ENCODE assay signal across 1 cellular context in genomic region chr3:149086232-149086988, GRCh38.
A peak's percentile ranks its signal among the peaks of the same experiment; 100 is the strongest.
TF ChIP-seq lines count a peak whose summit lies in the region.

Gene HLTF, minus strand, starts transcription at chr3:149086533. Its CDS starts 197 bp downstream, at chr3:149086336.

TF ChIP-seq in HepG2, 621 proteins besides CTCF, POLR2A, EP300 and RAD21 (continued from another document and continues in another):
- peak; percentile 74; the same call in 1 of the 2 replicates for TF ChIP-seq ZNF576 (CRISPR knock-in tag; IDR thresholded peaks at IDR 0.05)
- peak; percentile 73; the same call in 1 of the 2 replicates for TF ChIP-seq ZNF709 (CRISPR knock-in tag; IDR thresholded peaks at IDR 0.05)
- no peak for TF ChIP-seq ZNF850 (CRISPR knock-in tag; conservative IDR thresholded peaks at IDR 0.05)
- no peak; the same call in 1 of the 2 replicates for TF ChIP-seq RCOR2 (CRISPR knock-in tag; IDR thresholded peaks at IDR 0.05)
- TF ChIP-seq ZEB1 (IDR thresholded peaks at IDR 0.05; ENCODE audit: insufficient replicate concordance, low read depth), result no peak
- TF ChIP-seq MEIS2 (CRISPR knock-in tag; IDR thresholded peaks at IDR 0.05), result peak; percentile 91
- peak; percentile 92 for TF ChIP-seq YEATS4 (CRISPR knock-in tag; IDR thresholded peaks at IDR 0.05; ENCODE audit: borderline replicate concordance)
- TF ChIP-seq SPEN (CRISPR knock-in tag; IDR thresholded peaks at IDR 0.05; ENCODE audit: low read depth), result 0 out of 2 replicates have a peak, but pooled peaks have one; percentile 43
- TF ChIP-seq REPIN1 (CRISPR knock-in tag; IDR thresholded peaks at IDR 0.05; ENCODE audit: borderline replicate concordance, low read depth), result peak; percentile 81
- no peak for TF ChIP-seq ZNF326 (CRISPR knock-in tag; IDR thresholded peaks at IDR 0.05; ENCODE audit: borderline replicate concordance)
- no peak for TF ChIP-seq FOXM1 (CRISPR knock-in tag; IDR thresholded peaks at IDR 0.05)
- TF ChIP-seq SRSF4 (IDR thresholded peaks at IDR 0.05; ENCODE audit: low read depth, low read length, poor library complexity, severe bottlenecking), result no peak
- TF ChIP-seq EED (CRISPR knock-in tag; IDR thresholded peaks at IDR 0.05), result peak; percentile 88
- TF ChIP-seq IRF9 (CRISPR knock-in tag; IDR thresholded peaks at IDR 0.05; ENCODE audit: borderline replicate concordance), result peak; percentile 76; the same call in 1 of the 2 replicates
- peak; percentile 53; the same call in 1 of the 2 replicates for TF ChIP-seq ZNF143 (CRISPR knock-in tag; IDR thresholded peaks at IDR 0.05)
- peak; percentile 83; the same call in 1 of the 2 replicates for TF ChIP-seq ZNF180 (CRISPR knock-in tag; IDR thresholded peaks at IDR 0.05; ENCODE audit: borderline replicate concordance, low read depth)
- TF ChIP-seq GRHL1 (CRISPR knock-in tag; conservative IDR thresholded peaks at IDR 0.05), result no peak
- peak; percentile 97 for TF ChIP-seq ZNF335 (CRISPR knock-in tag; IDR thresholded peaks at IDR 0.05)
- peak; percentile 89 for TF ChIP-seq ZNF772 (CRISPR knock-in tag; IDR thresholded peaks at IDR 0.05)
- no peak for TF ChIP-seq PHF5A (CRISPR knock-in tag; IDR thresholded peaks at IDR 0.05; ENCODE audit: low read depth, unreplicated experiment)
- peak; percentile 77 for TF ChIP-seq MED8 (CRISPR knock-in tag; IDR thresholded peaks at IDR 0.05; ENCODE audit: insufficient replicate concordance)
- no peak for TF ChIP-seq ZNF382 (CRISPR knock-in tag; IDR thresholded peaks at IDR 0.05; ENCODE audit: borderline replicate concordance)
- TF ChIP-seq ZNF333 (CRISPR knock-in tag; IDR thresholded peaks at IDR 0.05; ENCODE audit: borderline replicate concordance), result peak; percentile 21; the same call in 1 of the 2 replicates
- TF ChIP-seq ZNF557 (CRISPR knock-in tag; IDR thresholded peaks at IDR 0.05), result peak; percentile 78; the same call in 1 of the 2 replicates
- no peak for TF ChIP-seq ZNF234 (CRISPR knock-in tag; conservative IDR thresholded peaks at IDR 0.05)
- no peak for TF ChIP-seq TAF15 (IDR thresholded peaks at IDR 0.05; ENCODE audit: low read depth, low read length, poor library complexity, severe bottlenecking)
- TF ChIP-seq ATF4 (CRISPR knock-in tag; IDR thresholded peaks at IDR 0.05), result peak in 1 of 2 experiments; percentile 54; a peak in 2 of 4 replicates
- TF ChIP-seq TCF7L2 (IDR thresholded peaks at IDR 0.05; ENCODE audit: low read depth, low read length), result no peak
- TF ChIP-seq ZHX2 (IDR thresholded peaks at IDR 0.05; ENCODE audit: low read depth), result no peak
- peak; percentile 92; the same call in 1 of the 2 replicates for TF ChIP-seq ZHX2 (CRISPR knock-in tag; IDR thresholded peaks at IDR 0.05; ENCODE audit: borderline replicate concordance)
- TF ChIP-seq DNMT1 (CRISPR knock-in tag; IDR thresholded peaks at IDR 0.05), result no peak
- TF ChIP-seq THAP8 (CRISPR knock-in tag; IDR thresholded peaks at IDR 0.05; ENCODE audit: borderline replicate concordance), result no peak
- peak; percentile 62; the same call in 1 of the 2 replicates for TF ChIP-seq DR1 (CRISPR knock-in tag; IDR thresholded peaks at IDR 0.05)
- TF ChIP-seq ZNF468 (CRISPR knock-in tag; IDR thresholded peaks at IDR 0.05), result 0 out of 2 replicates have a peak, but pooled peaks have one; percentile 58
- TF ChIP-seq DMAP1 (CRISPR knock-in tag; IDR thresholded peaks at IDR 0.05), result peak; percentile 71
- TF ChIP-seq HNRNPK (IDR thresholded peaks at IDR 0.05; ENCODE audit: low read depth, low read length, poor library complexity, severe bottlenecking), result no peak
- no peak for TF ChIP-seq ZSCAN29 (CRISPR knock-in tag; conservative IDR thresholded peaks at IDR 0.05)
- TF ChIP-seq ZMAT5 (CRISPR knock-in tag; IDR thresholded peaks at IDR 0.05; ENCODE audit: borderline replicate concordance, low read depth), result no peak
- TF ChIP-seq SOX5 (CRISPR knock-in tag; IDR thresholded peaks at IDR 0.05; ENCODE audit: borderline replicate concordance), result peak; percentile 65; the same call in 1 of the 2 replicates
- peak; percentile 96 for TF ChIP-seq E2F1 (CRISPR knock-in tag; IDR thresholded peaks at IDR 0.05)
- TF ChIP-seq STAG1 (CRISPR knock-in tag; IDR thresholded peaks at IDR 0.05), result no peak; the same call in 1 of the 2 replicates
- TF ChIP-seq HMGXB4 (CRISPR knock-in tag; IDR thresholded peaks at IDR 0.05; ENCODE audit: borderline replicate concordance in 1 of 2, low read depth in 1 of 2), result peak; percentile 16 to 38; a peak in 1 of 4 replicates
- TF ChIP-seq ZNF792 (CRISPR knock-in tag; IDR thresholded peaks at IDR 0.05), result peak; percentile 66; the same call in 1 of the 2 replicates
- no peak; the same call in 1 of the 2 replicates for TF ChIP-seq FOSL2 (CRISPR knock-in tag; IDR thresholded peaks at IDR 0.05)
- peak; percentile 68; the same call in 1 of the 2 replicates for TF ChIP-seq KAT7 (CRISPR knock-in tag; IDR thresholded peaks at IDR 0.05; ENCODE audit: borderline replicate concordance)
- peak; percentile 78 for TF ChIP-seq BRF2 (CRISPR knock-in tag; IDR thresholded peaks at IDR 0.05)
- TF ChIP-seq NFE2L1 (CRISPR knock-in tag; IDR thresholded peaks at IDR 0.05; ENCODE audit: borderline replicate concordance), result 0 out of 2 replicates have a peak, but pooled peaks have one; percentile 7
- peak; percentile 91; the same call in 1 of the 2 replicates for TF ChIP-seq ARID2 (CRISPR knock-in tag; IDR thresholded peaks at IDR 0.05; ENCODE audit: borderline replicate concordance)
